In genomic region chr3:133926736-133927542, GRCh38 we compare ENCODE assay signal across 8 cellular contexts. TPM values are rescaled to one million over a fixed set of nuclear protein-coding genes. Genes with fewer than 3 reads are reported as not detected.
DNase-seq lines count a peak whose midpoint lies in the region; ATAC-seq, FAIRE-seq and TF ChIP-seq lines count a peak whose summit lies in the region.

No MANE protein-coding gene starts in this region.

- no peak overlapping the region for H3K27ac ChIP-seq in astrocyte (ENCODE audit: low read depth, low read length)
- no peak overlapping the region for H3K27ac ChIP-seq in HepG2 (ENCODE audit: extremely low read length, insufficient read depth, low read length)
- no peak overlapping the region for H3K27ac ChIP-seq in transverse colon

- peak overlapping the region; percentile 62 for H3K4me3 ChIP-seq in astrocyte (ENCODE audit: insufficient read depth, low read depth, low read length)
- peak overlapping the region; percentile 42 to 72 (median 51); a peak in 5 of 6 replicates for H3K4me3 ChIP-seq in HepG2 (replicated peaks in 1 of 3; ENCODE audit: insufficient read depth in 1 of 3, low read depth in 2 of 3, low read length in 3 of 3)
- peak overlapping the region; percentile 18 to 46 (median 41) for H3K4me3 ChIP-seq in transverse colon

- POLR2A ChIA-PET in HepG2 (lab: Yijun Ruan, JAX) = no interaction called here

- ATAC-seq in HG02798 (IDR thresholded peaks at IDR 0.05; ENCODE audit: poor library complexity, unreplicated experiment) = peak; percentile 11
- ATAC-seq in HepG2 = peak; percentile 66

- H4K20me1 ChIP-seq in astrocyte (ENCODE audit: insufficient read depth, low read length) (no peaks in the 10 kb centered on the region), HepG2 (ENCODE audit: insufficient read depth, low read length) (no peaks in the 10 kb centered on the region)

- H3K27ac Mint-ChIP-seq in astrocyte (ENCODE audit: unreplicated experiment) = no peak overlapping the region

- no peaks in the 10 kb centered on the region for H3K79me2 ChIP-seq in astrocyte (ENCODE audit: insufficient read depth, low read length)
- H3K79me2 ChIP-seq in HepG2 (ENCODE audit: insufficient read depth, low read length) = no peaks in the 10 kb centered on the region

- DNase-seq in GM13976 (ENCODE audit: low spot score) (peak; percentile 16), astrocyte (ENCODE audit: low read depth) (no peak), HepG2 (ENCODE audit: low spot score) (no peak), transverse colon (no peak), pons (ENCODE audit: low spot score) (no peak), inferior parietal cortex (ENCODE audit: extremely low spot score) (no peak)
- no peak for DNase-seq in central memory CD4-positive, alpha-beta T cell

- no peaks in the 10 kb centered on the region for H3K9me3 ChIP-seq in astrocyte (ENCODE audit: insufficient read depth, low read depth, low read length)
- H3K9me3 ChIP-seq in HepG2 (ENCODE audit: low read length) = no peaks in the 10 kb centered on the region
- H3K9me3 ChIP-seq in transverse colon = no peaks in the 10 kb centered on the region

- intact Hi-C loops in HepG2 (cut with micrococcal nuclease; ENCODE audit: unreplicated experiment) = loop anchor here (1.0 kb wide), 1 partner anchor 108 kb away; no protein-coding TSS in a partner anchor
- intact Hi-C loops in transverse colon (cut with DNase I; ENCODE audit: low total_unique reads) = loop anchor here (5.0 kb wide), 1 partner anchor 105 kb away; no protein-coding TSS in a partner anchor

- H3K27me3 ChIP-seq in astrocyte (ENCODE audit: insufficient read depth, low read length) (no peaks in the 10 kb centered on the region), HepG2 (ENCODE audit: control insufficient read depth in 1 of 2, insufficient read depth in 2 of 2, low read length in 2 of 2) (peaks cover 1 to 42% of the 10 kb centered on the region in 2 experiments; a peak in 4 of 5 replicates), transverse colon (no peaks in the 10 kb centered on the region)

- H3K4me1 ChIP-seq in astrocyte (ENCODE audit: insufficient read depth, low read length) (peaks cover 4% of the 10 kb centered on the region), HepG2 (ENCODE audit: insufficient read depth, low read length) (peaks cover 11% of the 10 kb centered on the region), transverse colon (peaks cover 4 to 7% (median 6%) of the 10 kb centered on the region in 4 donors)

- H3K36me3 ChIP-seq in astrocyte (ENCODE audit: insufficient read depth, low read length) (no peaks in the 10 kb centered on the region), HepG2 (replicated peaks in 1 of 2; ENCODE audit: control insufficient read depth in 1 of 2, insufficient read depth in 2 of 2, low read length in 2 of 2) (no peaks in the 10 kb centered on the region), transverse colon (no peaks in the 10 kb centered on the region)

- TF ChIP-seq POLR2A in HepG2 (IDR thresholded peaks at IDR 0.05; ENCODE audit: insufficient read depth in 1 of 2, low read depth in 2 of 2, low read length in 2 of 2) = no peak
- no peak for TF ChIP-seq POLR2A in transverse colon (IDR thresholded peaks at IDR 0.05)

- WGBS in HepG2 (ENCODE audit: low lambda C conversion rate) = 13% methylated on average over 19 of the region's 35 CpGs
- WGBS in transverse colon (ENCODE audit: low coverage in 1 of 2), 2 donors = 27 to 93% methylated on average over 3 to 35 of the region's 35 CpGs

- H3K36me3 Mint-ChIP-seq in astrocyte (ENCODE audit: low read depth, unreplicated experiment) = no peaks in the 10 kb centered on the region

- no peak for TF ChIP-seq RAD21 in HepG2 (CRISPR knock-in tag; IDR thresholded peaks at IDR 0.05)

- H3K27me3 Mint-ChIP-seq in astrocyte (ENCODE audit: low read depth, unreplicated experiment) = peaks cover 40% of the 10 kb centered on the region

- H3K4me1 Mint-ChIP-seq in astrocyte (ENCODE audit: low read depth, unreplicated experiment) = no peaks in the 10 kb centered on the region

- in situ Hi-C loops in GM13976 (cut with MboI; ENCODE audit: low sequenced_read_pairs, unreplicated experiment) (loop anchor here (10.0 kb wide), 1 partner anchor 102 kb away; no protein-coding TSS in a partner anchor), HepG2 (cut with HindIII; ENCODE audit: extremely low pct_ligation_motif_present, low pct_unique_long_range_greater_than_20kb) (no loop called here), transverse colon (cut with MboI; ENCODE audit: low pct_ligation_motif_present in 1 of 4, low pct_unique_long_range_greater_than_20kb in 1 of 4, low sequenced_read_pairs in 3 of 4) (loop anchor here in 3 of 4 donors (10.0 to 25.0 kb wide), 3 partner anchors 102 to 1190 kb away; partner anchors contain the start of gene TOPBP1 (in 1 of the 3))

- H2AFZ ChIP-seq in astrocyte (ENCODE audit: low read depth, low read length) = peak overlapping the region; percentile 76
- H2AFZ ChIP-seq in HepG2 (ENCODE audit: low read length) = peak overlapping the region; percentile 4

- BruUV-seq in HepG2 (replicated peaks; lab: Mats Ljungman, UMichigan) = no TSS peak

- TF ChIP-seq EP300 in HepG2 (IDR thresholded peaks at IDR 0.05; ENCODE audit: low read depth in 2 of 2, low read length in 2 of 2) (no peak), HepG2 (CRISPR knock-in tag; IDR thresholded peaks at IDR 0.05; ENCODE audit: borderline replicate concordance) (no peak), transverse colon (IDR thresholded peaks at IDR 0.05; ENCODE audit: low read depth) (no peak)

- TF ChIP-seq CTCF in GM13976 (IDR thresholded peaks at IDR 0.05; ENCODE audit: borderline replicate concordance, control extremely low read depth, extremely low read depth, insufficient read depth, missing control alignments) (no peak), astrocyte (IDR thresholded peaks at IDR 0.05; ENCODE audit: insufficient read depth, low read depth, low read length) (no peak), HepG2 (CRISPR knock-in tag; IDR thresholded peaks at IDR 0.05) (peak; percentile 23), transverse colon (IDR thresholded peaks at IDR 0.05) (no peak)

- CTCF ChIA-PET in HepG2 (lab: Yijun Ruan, JAX; ENCODE audit: low intra/inter-chr PET ratio, low total read pairs) = interaction anchor here (1.8 kb wide), 1 partner anchor 108 kb away, joined by 9 read pairs; no protein-coding TSS in a partner anchor

- peak overlapping the region; percentile 79 for H3K9ac ChIP-seq in astrocyte (ENCODE audit: low read length)
- H3K9ac ChIP-seq in HepG2 (ENCODE audit: insufficient read depth, low read depth, low read length) = no peak overlapping the region

- FAIRE-seq in astrocyte (lab: Jason Lieb, UNC) (no peak), HepG2 (lab: Jason Lieb, UNC) (no peak)

- peak overlapping the region; percentile 92 for H3K4me2 ChIP-seq in astrocyte (ENCODE audit: low read length)
- H3K4me2 ChIP-seq in HepG2 (ENCODE audit: low read depth, low read length) = peak overlapping the region; percentile 70

- H3K4me3 Mint-ChIP-seq in astrocyte (ENCODE audit: unreplicated experiment) = peak overlapping the region; percentile 68

- no peaks in the 10 kb centered on the region for H3K9me3 Mint-ChIP-seq in astrocyte (ENCODE audit: unreplicated experiment)

TF ChIP-seq in HepG2, 621 proteins besides CTCF, POLR2A, EP300 and RAD21 (continues in another document):
- TF ChIP-seq ZNF280B (CRISPR knock-in tag; IDR thresholded peaks at IDR 0.05; ENCODE audit: borderline replicate concordance) = 0 out of 2 replicates have a peak, but pooled peaks have one; percentile 54
- TF ChIP-seq YEATS4 (CRISPR knock-in tag; IDR thresholded peaks at IDR 0.05; ENCODE audit: borderline replicate concordance) = 0 out of 2 replicates have a peak, but pooled peaks have one; percentile 31
- TF ChIP-seq ZIK1 (CRISPR knock-in tag; IDR thresholded peaks at IDR 0.05; ENCODE audit: borderline replicate concordance, low read depth) = 0 out of 2 replicates have a peak, but pooled peaks have one; percentile 25
- TF ChIP-seq ZNF160 (CRISPR knock-in tag; IDR thresholded peaks at IDR 0.05) = 0 out of 2 replicates have a peak, but pooled peaks have one; percentile 36

RNA-seq across cellular contexts. Expression of gene RAB6B, which starts 31.3 kb away (rescaled TPM):
- total RNA-seq in astrocyte (60.5 and 61.8 TPM in 2 replicates), HepG2 (2016; rRNA removed; fragmentation: Illumina TruSeq; extraction: Trizol) (0.17 TPM in 1 of 2 replicates, not detected in the other), transverse colon (1 to 10 TPM; 1.2 to 4.8 (median 2.2) TPM)
- not detected in 2 replicates for total RNA-seq in HepG2 (2016; cell fraction: cytosol; rRNA removed; fragmentation: Illumina TruSeq; extraction: Trizol; ENCODE audit: low read depth)
- total RNA-seq in HepG2 (2016; cell fraction: insoluble cytoplasmic fraction; rRNA removed; fragmentation: Illumina TruSeq; extraction: Trizol) = 0.04 TPM in 1 of 2 replicates, not detected in the other
- total RNA-seq in HepG2 (2016; cell fraction: membrane; rRNA removed; fragmentation: Illumina TruSeq; extraction: Trizol) = 0.34 TPM in 1 of 2 replicates, not detected in the other
- total RNA-seq in HepG2 (2016; cell fraction: nucleus; rRNA removed; fragmentation: Illumina TruSeq; extraction: Trizol) = 0.44 TPM in 1 of 2 replicates, not detected in the other
- polyA plus RNA-seq in HepG2 (2011; rRNA removed) = 0.16 and 0.29 TPM in 2 replicates
- polyA plus RNA-seq in HepG2 (2011; cell fraction: cytosol; rRNA removed) = 0.35 and 0.36 TPM in 2 replicates
- 0.26 and 0.35 TPM in 2 replicates for polyA plus RNA-seq in HepG2 (2011; cell fraction: nucleus; rRNA removed)
- polyA plus RNA-seq in HepG2 (2012) = 0.40 and 1.0 TPM in 2 replicates
- polyA plus RNA-seq in HepG2 (2016; cell fraction: cytosol; fragmentation: Illumina TruSeq; extraction: Trizol; ENCODE audit: low read depth) = 0.53 TPM in 1 of 2 replicates, not detected in the other
- 0.39 TPM in 1 of 2 replicates, not detected in the other for polyA plus RNA-seq in HepG2 (2016; cell fraction: insoluble cytoplasmic fraction; fragmentation: Illumina TruSeq; extraction: Trizol; ENCODE audit: low read depth)
- polyA plus RNA-seq in HepG2 (2016; cell fraction: membrane; fragmentation: Illumina TruSeq; extraction: Trizol; ENCODE audit: low read depth) = 0.34 TPM in 1 of 2 replicates, not detected in the other
- polyA plus RNA-seq in HepG2 (2016; cell fraction: nucleus; fragmentation: Illumina TruSeq; extraction: Trizol; ENCODE audit: insufficient read depth, low read depth) = 0.11 TPM in 1 of 2 replicates, not detected in the other
- 2.0 TPM in 1 of 2 replicates, not detected in the other for polyA minus RNA-seq in HepG2 (2011; rRNA and poly(A)+ RNA removed; ENCODE audit: low replicate concordance)
- polyA minus RNA-seq in HepG2 (2011; cell fraction: cytosol; rRNA and poly(A)+ RNA removed) = 0.49 TPM in 1 of 2 replicates, not detected in the other
- polyA minus RNA-seq in HepG2 (2011; cell fraction: nucleus; rRNA and poly(A)+ RNA removed) = not detected in 2 replicates

Comparison
In these comparisons a context has a peak if more than half of its experiments do, and no peak if none do; other contexts are left out.
1. RNA of gene RAB6B, which starts 31.3 kb away (total RNA-seq): 60.5 to 61.8 TPM in astrocyte; 1.2 to 4.8 TPM in transverse colon and 0.04 to 0.44 TPM in HepG2; every median in the first group is over 10 times any median in the second.
2. Peak in every context shown above with its lines, with median percentiles within 50 percentile points of each other: H3K4me3 ChIP-seq.